Comparison of ENCODE assay signal across 8 cellular contexts in the genomic region with DNA sequence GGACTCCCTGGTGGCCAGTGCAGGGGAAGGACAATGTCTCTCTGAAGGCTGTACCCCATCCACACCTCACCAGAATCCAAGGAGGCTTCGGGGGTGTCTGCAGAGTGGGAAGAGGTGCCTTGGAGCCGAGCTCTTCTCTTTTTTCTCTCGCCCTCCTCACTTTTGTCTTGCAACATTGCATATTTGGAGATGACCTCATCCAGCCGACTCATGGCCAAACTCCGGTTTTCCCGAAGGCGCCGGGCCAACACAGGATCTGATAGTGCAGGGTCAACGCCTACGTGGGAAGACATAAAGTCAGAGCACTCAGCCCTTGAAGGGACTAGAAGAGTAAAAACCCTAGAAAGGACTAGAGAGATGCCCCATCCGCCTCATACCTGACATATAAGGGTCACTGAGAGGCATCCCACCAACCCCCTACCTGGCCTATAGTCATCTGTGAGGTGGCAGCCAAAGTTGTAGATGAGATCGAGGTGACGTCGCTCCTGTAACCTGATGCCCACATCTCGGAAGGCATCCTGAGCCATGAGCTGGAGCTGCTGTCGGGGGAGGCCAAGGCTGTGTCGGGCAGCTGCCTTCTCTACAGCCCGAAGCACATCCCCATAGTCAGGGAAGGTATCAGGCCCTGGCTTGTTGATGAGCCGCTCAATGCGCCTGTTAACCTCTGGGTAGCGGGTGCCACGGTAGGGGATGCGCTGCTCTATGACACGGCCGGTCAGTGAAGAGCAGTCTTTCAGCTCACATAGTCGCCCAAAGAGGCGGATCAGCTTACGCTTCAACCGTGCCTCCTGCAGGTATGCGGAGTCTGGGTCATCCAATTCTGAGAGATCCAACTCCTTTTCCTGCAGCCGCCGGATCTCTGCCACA. TPM values are rescaled to one million over a fixed set of nuclear protein-coding genes. Genes with fewer than 3 reads are reported as not detected.
A peak's percentile ranks its signal among the peaks of the same experiment; 100 is the strongest.
DNase-seq lines count a peak whose midpoint lies in the region; ATAC-seq and TF ChIP-seq lines count a peak whose summit lies in the region.

No MANE protein-coding gene starts in this region.

- H2AFZ ChIP-seq in GM23248 (no peak overlapping the region), SU-DHL-6 (ENCODE audit: low read depth, low read length, severe bottlenecking) (no peak overlapping the region)

- H3F3A ChIP-seq in GM23248 (ENCODE audit: insufficient read depth) (peaks cover 34% of the 10 kb centered on the region), SU-DHL-6 (ENCODE audit: insufficient read depth) (peaks cover 46% of the 10 kb centered on the region)

- H3K79me2 ChIP-seq in GM23248 (ENCODE audit: insufficient read depth) (peaks cover 51% of the 10 kb centered on the region), SU-DHL-6 (ENCODE audit: insufficient read depth, low read length) (peaks cover 34% of the 10 kb centered on the region)

- H3K9ac ChIP-seq in GM23248 (peak overlapping the region; percentile 94), SU-DHL-6 (ENCODE audit: low read length) (peak overlapping the region; percentile 94)

- H4K20me1 ChIP-seq in GM23248 (ENCODE audit: insufficient read depth): no peaks in the 10 kb centered on the region
- H4K20me1 ChIP-seq in SU-DHL-6 (ENCODE audit: low read depth, low read length): no peaks in the 10 kb centered on the region; the same call in 1 of the 2 replicates

- ATAC-seq in HG03457 (IDR thresholded peaks at IDR 0.05; ENCODE audit: unreplicated experiment) (no peak), HG03571 (IDR thresholded peaks at IDR 0.05; ENCODE audit: unreplicated experiment) (no peak), HG03439 (IDR thresholded peaks at IDR 0.05; ENCODE audit: unreplicated experiment) (no peak)

- H3K4me3 ChIP-seq in GM23248: peak overlapping the region; percentile 94; the same call in 1 of the 2 replicates
- no peak overlapping the region for H3K4me3 ChIP-seq in SU-DHL-6 (ENCODE audit: insufficient read depth, low read length, poor library complexity, severe bottlenecking)
- H3K4me3 ChIP-seq in fibroblast of the aortic adventitia (ENCODE audit: low read depth, low read length): peak overlapping the region; percentile 84
- no peak overlapping the region for H3K4me3 ChIP-seq in sigmoid colon

- in situ Hi-C loops in GM23248 (cut with MboI): no loop called here

- H3K36me3 ChIP-seq in GM23248 (ENCODE audit: low read depth) (peaks cover 13% of the 10 kb centered on the region; the same call in 1 of the 2 replicates), SU-DHL-6 (ENCODE audit: low read length) (peaks cover 21% of the 10 kb centered on the region), sigmoid colon (peaks cover 14 to 30% (median 22%) of the 10 kb centered on the region in 4 donors)

- no peak for TF ChIP-seq POLR2A in sigmoid colon (IDR thresholded peaks at IDR 0.05)

- H3K27me3 ChIP-seq in GM23248 (replicated peaks; ENCODE audit: insufficient read depth): no peaks in the 10 kb centered on the region
- H3K27me3 ChIP-seq in SU-DHL-6 (ENCODE audit: low read length): no peaks in the 10 kb centered on the region
- no peaks in the 10 kb centered on the region for H3K27me3 ChIP-seq in sigmoid colon

- TF ChIP-seq EP300 in sigmoid colon (IDR thresholded peaks at IDR 0.05): no peak

- H3K4me1 ChIP-seq in GM23248 (ENCODE audit: insufficient read depth) (peaks cover 26% of the 10 kb centered on the region), sigmoid colon (peaks cover 0 to 70% (median 56%) of the 10 kb centered on the region in 4 donors)

- intact Hi-C loops in sigmoid colon (cut with DNase I): no loop called here

- DNase-seq in GM23248: peak; percentile 94
- DNase-seq in fibroblast of the aortic adventitia (ENCODE audit: low read depth): peak; percentile 96
- peak; percentile 82 for DNase-seq in sigmoid colon
- no peak for DNase-seq in OCI-M2 (lab: John Stamatoyannopoulos, UW; ENCODE audit: unreplicated experiment)

- WGBS in GM23248 (ENCODE audit: low coverage in 1 of 2, low lambda C conversion rate in 2 of 2, missing lambda C conversion rate in 2 of 2), 2 experiments: 62 to 67% methylated on average over 32 of the region's 32 CpGs
- WGBS in sigmoid colon, 2 donors: 88 to 90% methylated on average over 32 of the region's 32 CpGs

- H3K4me2 ChIP-seq in GM23248 (ENCODE audit: unreplicated experiment) (peak overlapping the region; percentile 87), SU-DHL-6 (ENCODE audit: low read depth, low read length, poor library complexity, severe bottlenecking) (peak overlapping the region; percentile 69)

- H3K9me2 ChIP-seq in GM23248 (ENCODE audit: insufficient read depth) (no peaks in the 10 kb centered on the region), SU-DHL-6 (replicated peaks; ENCODE audit: insufficient read depth, low read length) (no peaks in the 10 kb centered on the region)

- H3K27ac ChIP-seq in GM23248: peak overlapping the region; percentile 77
- H3K27ac ChIP-seq in SU-DHL-6 (ENCODE audit: low read depth, low read length): peak overlapping the region; percentile 77; the same call in 1 of the 2 replicates
- peak overlapping the region; percentile 20 to 46 (median 34) for H3K27ac ChIP-seq in sigmoid colon

- H3K9me3 ChIP-seq in GM23248 (ENCODE audit: low read depth) (no peaks in the 10 kb centered on the region), SU-DHL-6 (ENCODE audit: insufficient read depth, low read length) (no peaks in the 10 kb centered on the region), sigmoid colon (no peaks in the 10 kb centered on the region)

- TF ChIP-seq CTCF in SU-DHL-6 (IDR thresholded peaks at IDR 0.05; ENCODE audit: insufficient read depth, low read length, poor library complexity, severe bottlenecking): no peak
- TF ChIP-seq CTCF in fibroblast of the aortic adventitia (IDR thresholded peaks at IDR 0.05; ENCODE audit: insufficient read depth, low read length): no peak
- TF ChIP-seq CTCF in sigmoid colon (IDR thresholded peaks at IDR 0.05): no peak

RNA-seq across cellular contexts. Expression of a gene that starts 2.2 kb away (rescaled TPM):
- total RNA-seq in GM23248 (2014; rRNA removed; shearing (Covaris generic)): 24.8 and 27.8 TPM in 2 replicates
- polyA plus RNA-seq in GM23248 (2016; fragmentation: Nextera tagmentation; extraction: Ambion mirVana): 42.2 and 49.3 TPM in 2 replicates
- 42.2 and 149 TPM in 2 replicates for total RNA-seq in fibroblast of the aortic adventitia (ENCODE audit: low replicate concordance)
- total RNA-seq in sigmoid colon: 10 to 100 TPM; 37.1 to 52.3 (median 48.3) TPM
- 10 to 100 TPM; 24.7 to 49.2 (median 33.0) TPM for polyA plus RNA-seq in sigmoid colon

RNA-seq across cellular contexts. Expression of a gene that starts 3.0 kb away (rescaled TPM):
- 15.3 and 18.3 TPM in 2 replicates for total RNA-seq in GM23248 (2014; rRNA removed; shearing (Covaris generic))
- 9.8 and 11.2 TPM in 2 replicates for polyA plus RNA-seq in GM23248 (2016; fragmentation: Nextera tagmentation; extraction: Ambion mirVana)
- total RNA-seq in fibroblast of the aortic adventitia (ENCODE audit: low replicate concordance): 9.0 and 12.8 TPM in 2 replicates
- total RNA-seq in sigmoid colon: 10 to 100 TPM in 3 of 4 donors, 1 to 10 TPM in 1; 9.4 to 13.2 (median 12.7) TPM
- 10 to 100 TPM; 11.3 to 19.2 (median 16.1) TPM for polyA plus RNA-seq in sigmoid colon

RNA-seq across cellular contexts. Expression of a gene that starts 6.7 kb away (rescaled TPM):
- total RNA-seq in GM23248 (2014; rRNA removed; shearing (Covaris generic)): 62.3 and 68.7 TPM in 2 replicates
- 75.8 and 78.4 TPM in 2 replicates for polyA plus RNA-seq in GM23248 (2016; fragmentation: Nextera tagmentation; extraction: Ambion mirVana)
- 50.2 and 86.2 TPM in 2 replicates for total RNA-seq in fibroblast of the aortic adventitia (ENCODE audit: low replicate concordance)
- 10 to 100 TPM; 29.8 to 80.0 (median 50.5) TPM for total RNA-seq in sigmoid colon
- 100 to 1,000 TPM in 1 of 3 donors, 10 to 100 TPM in 1, 1 to 10 TPM in 1; 7.8 to 114 (median 21.3) TPM for polyA plus RNA-seq in sigmoid colon

RNA-seq across cellular contexts. Expression of a gene that starts 21.8 kb away (rescaled TPM):
- total RNA-seq in GM23248 (2014; rRNA removed; shearing (Covaris generic)): 18.5 and 21.1 TPM in 2 replicates
- polyA plus RNA-seq in GM23248 (2016; fragmentation: Nextera tagmentation; extraction: Ambion mirVana): 22.4 and 23.3 TPM in 2 replicates
- total RNA-seq in fibroblast of the aortic adventitia (ENCODE audit: low replicate concordance): 25.8 and 27.9 TPM in 2 replicates
- 10 to 100 TPM; 33.2 to 48.9 (median 37.9) TPM for total RNA-seq in sigmoid colon
- polyA plus RNA-seq in sigmoid colon: 10 to 100 TPM in 2 of 3 donors, 1 to 10 TPM in 1; 5.8 to 40.2 (median 18.0) TPM

RNA-seq across cellular contexts. Expression of a gene that starts 31.1 kb away (rescaled TPM):
- total RNA-seq in GM23248 (2014; rRNA removed; shearing (Covaris generic)): 31.9 and 38.7 TPM in 2 replicates
- polyA plus RNA-seq in GM23248 (2016; fragmentation: Nextera tagmentation; extraction: Ambion mirVana) (7.9 and 9.1 TPM in 2 replicates), sigmoid colon (100 to 1,000 TPM; 131 to 173 (median 144) TPM)
- total RNA-seq in fibroblast of the aortic adventitia (ENCODE audit: low replicate concordance) (8.9 and 21.7 TPM in 2 replicates), sigmoid colon (10 to 100 TPM in 3 of 4 donors, 1 to 10 TPM in 1; 7.5 to 56.1 (median 31.8) TPM)

Comparison
In these comparisons a context has a peak if more than half of its experiments do, and no peak if none do; other contexts are left out.
1. H3K4me3 ChIP-seq: peak in GM23248 (single experiment) and fibroblast of the aortic adventitia (single experiment); none in SU-DHL-6 (single experiment) and sigmoid colon (0 of 4).
2. Peak in every context shown above with its lines, with median percentiles within 50 percentile points of each other: H3K27ac ChIP-seq.